In genomic region chr10:21749788-21750187, GRCh38 we compare ENCODE assay signal across 18 cellular contexts.
DNase-seq lines count a peak whose midpoint lies in the region; ATAC-seq, FAIRE-seq and TF ChIP-seq lines count a peak whose summit lies in the region.
"Had no signal": no experiment of that assay in that cellular context is flagged by ENCODE, and none has a peak within 500 bp of the region (broad histone marks: within the 10 kb centered on the region; RNA-seq: fewer than 3 reads in every experiment).

No MANE protein-coding gene starts in this region.

- no TSS peak for BruUV-seq in K562 (replicated peaks; lab: Mats Ljungman, UMichigan)

- no peak for DNase-seq in activated CD8-positive, alpha-beta T cell treated with anti-CD3 and anti-CD28 coated beads for 36 hours
- DNase-seq in activated CD8-positive, alpha-beta T cell treated with anti-CD3 and anti-CD28 coated beads, Interleukin-2, amount 10 ng/mL, durations not matched to agents 7 days and 5 days: no peak
- DNase-seq in K562 (ENCODE audit: extremely low read depth in 1 of 4, low spot score in 3 of 4) (no peak), nephron progenitor cell (no peak), Peyer's patch (no peak), RPMI8226 (no peak)
- DNase-seq: 8988T, GDM1, NCI-H1048, NCI-H1436, NCI-H1930, NCI-H226, NCI-H524 treated with DMSO at 0.1 percent for 48 hours had no signal

- peaks cover 5% of the 10 kb centered on the region; the same call in 1 of the 2 replicates for H4K20me1 ChIP-seq in K562 (replicated peaks; ENCODE audit: control insufficient read depth, insufficient read depth, low read length)

- H3K4me2 ChIP-seq in K562 (ENCODE audit: insufficient read depth, low read length): no peak overlapping the region

- no peaks in the 10 kb centered on the region for H3K9me3 Mint-ChIP-seq in activated CD8-positive, alpha-beta T cell treated with anti-CD3 and anti-CD28 coated beads for 36 hours
- no peaks in the 10 kb centered on the region for H3K9me3 Mint-ChIP-seq in activated CD8-positive, alpha-beta T cell treated with anti-CD3 and anti-CD28 coated beads, Interleukin-2, amount 10 ng/mL, durations not matched to agents 7 days and 5 days (ENCODE audit: insufficient read depth)
- H3K9me3 Mint-ChIP-seq in nephron progenitor cell: no peaks in the 10 kb centered on the region

- H3K4me1 Mint-ChIP-seq in activated CD8-positive, alpha-beta T cell treated with anti-CD3 and anti-CD28 coated beads for 36 hours (ENCODE audit: low read depth): peaks cover 15% of the 10 kb centered on the region
- H3K4me1 Mint-ChIP-seq in activated CD8-positive, alpha-beta T cell treated with anti-CD3 and anti-CD28 coated beads, Interleukin-2, amount 10 ng/mL, durations not matched to agents 7 days and 5 days (ENCODE audit: low read depth): peaks cover 25% of the 10 kb centered on the region
- peaks cover 69% of the 10 kb centered on the region for H3K4me1 Mint-ChIP-seq in nephron progenitor cell

- intact Hi-C loops in activated CD8-positive, alpha-beta T cell treated with anti-CD3 and anti-CD28 coated beads for 36 hours (cut with micrococcal nuclease): loop anchor here (10.0 kb wide), 1 partner anchor 205 kb away; no protein-coding TSS in a partner anchor
- intact Hi-C loops in K562 (cut with micrococcal nuclease): no loop called here

- H3K27me3 ChIP-seq in HUES6 (ENCODE audit: control insufficient read depth, insufficient read depth, low read length) (no peaks in the 10 kb centered on the region), K562 (ENCODE audit: control insufficient read depth in 2 of 2, insufficient read depth in 2 of 2, low read length in 2 of 2) (no peaks in the 10 kb centered on the region), Peyer's patch (no peaks in the 10 kb centered on the region)
- H3K27me3 ChIP-seq: SJSA1 had no signal

- POLR2A ChIA-PET in activated CD8-positive, alpha-beta T cell treated with anti-CD3 and anti-CD28 coated beads for 36 hours (lab: Charles Lee): no interaction called here
- POLR2A ChIA-PET in activated CD8-positive, alpha-beta T cell treated with anti-CD3 and anti-CD28 coated beads, Interleukin-2, amount 10 ng/mL, durations not matched to agents 7 days and 5 days (lab: Charles Lee): no interaction called here
- POLR2A ChIA-PET in K562 (lab: Yijun Ruan, JAX): no interaction called here

- peak overlapping the region; percentile 21; the same call in 1 of the 2 replicates for H3K4me3 ChIP-seq in HUES6 (ENCODE audit: low read depth, low read length)
- no peak overlapping the region for H3K4me3 ChIP-seq in K562
- H3K4me3 ChIP-seq in Peyer's patch: no peak overlapping the region
- H3K4me3 ChIP-seq: GM23248, SJSA1 had no signal

- TF ChIP-seq RAD21 in K562 (CRISPR knock-in tag; conservative IDR thresholded peaks at IDR 0.05 in 1 of 2, IDR thresholded peaks at IDR 0.05 in 1 of 2): no peak

- no peak for TF ChIP-seq CTCF in activated CD8-positive, alpha-beta T cell treated with anti-CD3 and anti-CD28 coated beads for 36 hours (IDR thresholded peaks at IDR 0.05)
- no peak for TF ChIP-seq CTCF in K562 (IDR thresholded peaks at IDR 0.05 in 2 of 3, conservative IDR thresholded peaks at IDR 0.05 in 1 of 3; ENCODE audit: insufficient read depth in 2 of 3, low read depth in 1 of 3, low read length in 3 of 3)
- TF ChIP-seq CTCF in nephron progenitor cell (IDR thresholded peaks at IDR 0.05): no peak
- TF ChIP-seq CTCF in Peyer's patch (IDR thresholded peaks at IDR 0.05): no peak

- peak; percentile 8 for ATAC-seq in activated CD8-positive, alpha-beta T cell treated with anti-CD3 and anti-CD28 coated beads for 36 hours
- ATAC-seq in activated CD8-positive, alpha-beta T cell treated with anti-CD3 and anti-CD28 coated beads, Interleukin-2, amount 10 ng/mL, durations not matched to agents 7 days and 5 days: no peak
- no peak for ATAC-seq in K562
- no peak for ATAC-seq in GM21737 (IDR thresholded peaks at IDR 0.05; ENCODE audit: unreplicated experiment)

- WGBS in K562 (ENCODE audit: insufficient coverage, low coverage, missing lambda C conversion rate): 57% methylated on average over 3 of the region's 3 CpGs

- in situ Hi-C loops in K562 (cut with MboI): no loop called here

- H3K9me1 ChIP-seq in K562 (ENCODE audit: control insufficient read depth, insufficient read depth, low read length): no peaks in the 10 kb centered on the region

- H3K36me3 ChIP-seq in HUES6 (ENCODE audit: control insufficient read depth, insufficient read depth, low read length): peaks cover 5% of the 10 kb centered on the region
- H3K36me3 ChIP-seq in K562 (ENCODE audit: control insufficient read depth, insufficient read depth, low read length): peaks cover 8% of the 10 kb centered on the region; the same call in 2 of the 3 replicates
- H3K36me3 ChIP-seq in Peyer's patch: peaks cover 0 to 5% (median 0%) of the 10 kb centered on the region in 3 donors

- no peaks in the 10 kb centered on the region for H3K9me3 ChIP-seq in HUES6 (ENCODE audit: control insufficient read depth, insufficient read depth, low read depth, low read length)
- no peaks in the 10 kb centered on the region for H3K9me3 ChIP-seq in K562 (replicated peaks; ENCODE audit: control insufficient read depth, insufficient read depth, low read depth, low read length)
- no peaks in the 10 kb centered on the region for H3K9me3 ChIP-seq in Peyer's patch
- H3K9me3 ChIP-seq: SJSA1 had no signal

- no peak for TF ChIP-seq POLR2A in K562 (conservative IDR thresholded peaks at IDR 0.05)
- TF ChIP-seq POLR2A in Peyer's patch (IDR thresholded peaks at IDR 0.05): no peak

- no peaks in the 10 kb centered on the region for H3K79me2 ChIP-seq in K562 (ENCODE audit: control insufficient read depth, insufficient read depth, low read length)

- H3K27ac Mint-ChIP-seq in activated CD8-positive, alpha-beta T cell treated with anti-CD3 and anti-CD28 coated beads for 36 hours: no peak overlapping the region
- no peak overlapping the region for H3K27ac Mint-ChIP-seq in activated CD8-positive, alpha-beta T cell treated with anti-CD3 and anti-CD28 coated beads, Interleukin-2, amount 10 ng/mL, durations not matched to agents 7 days and 5 days
- H3K27ac Mint-ChIP-seq in nephron progenitor cell: peak overlapping the region; percentile 45

- H3K27me3 Mint-ChIP-seq in activated CD8-positive, alpha-beta T cell treated with anti-CD3 and anti-CD28 coated beads for 36 hours: no peaks in the 10 kb centered on the region
- H3K27me3 Mint-ChIP-seq in activated CD8-positive, alpha-beta T cell treated with anti-CD3 and anti-CD28 coated beads, Interleukin-2, amount 10 ng/mL, durations not matched to agents 7 days and 5 days (ENCODE audit: low read depth): no peaks in the 10 kb centered on the region
- peaks cover 4% of the 10 kb centered on the region for H3K27me3 Mint-ChIP-seq in nephron progenitor cell (ENCODE audit: low read depth, poor library complexity)

- TF ChIP-seq EP300 in K562 (IDR thresholded peaks at IDR 0.05; ENCODE audit: low read length): no peak

- H2AFZ ChIP-seq in K562 (ENCODE audit: low read depth, low read length): no peak overlapping the region
- H2AFZ ChIP-seq: GM23248 had no signal

- no peak overlapping the region for H3K4me3 Mint-ChIP-seq in activated CD8-positive, alpha-beta T cell treated with anti-CD3 and anti-CD28 coated beads for 36 hours
- H3K4me3 Mint-ChIP-seq in activated CD8-positive, alpha-beta T cell treated with anti-CD3 and anti-CD28 coated beads, Interleukin-2, amount 10 ng/mL, durations not matched to agents 7 days and 5 days: no peak overlapping the region
- H3K4me3 Mint-ChIP-seq in nephron progenitor cell: no peak overlapping the region
- H3K4me3 Mint-ChIP-seq: CD14-positive monocyte had no signal

- peak overlapping the region; percentile 75 for H3K9ac ChIP-seq in HUES6 (ENCODE audit: low read length)
- H3K9ac ChIP-seq in K562 (ENCODE audit: insufficient read depth in 1 of 2, low read depth in 2 of 2, low read length in 2 of 2): no peak overlapping the region
- H3K9ac ChIP-seq: GM23248 had no signal

- FAIRE-seq in K562 (lab: Jason Lieb, UNC): peak; percentile 61

- H3K36me3 Mint-ChIP-seq in activated CD8-positive, alpha-beta T cell treated with anti-CD3 and anti-CD28 coated beads for 36 hours (ENCODE audit: low read depth): peaks cover 8% of the 10 kb centered on the region
- H3K36me3 Mint-ChIP-seq in activated CD8-positive, alpha-beta T cell treated with anti-CD3 and anti-CD28 coated beads, Interleukin-2, amount 10 ng/mL, durations not matched to agents 7 days and 5 days (ENCODE audit: low read depth): peaks cover 13% of the 10 kb centered on the region
- H3K36me3 Mint-ChIP-seq in nephron progenitor cell (ENCODE audit: low read depth): peaks cover 13% of the 10 kb centered on the region

- CTCF ChIA-PET in activated CD8-positive, alpha-beta T cell treated with anti-CD3 and anti-CD28 coated beads for 36 hours (lab: Charles Lee): no interaction called here
- CTCF ChIA-PET in activated CD8-positive, alpha-beta T cell treated with anti-CD3 and anti-CD28 coated beads, Interleukin-2, amount 10 ng/mL, durations not matched to agents 7 days and 5 days (lab: Charles Lee): no interaction called here
- CTCF ChIA-PET in K562 (lab: Yijun Ruan, JAX; ENCODE audit: low intra/inter-chr PET ratio): no interaction called here

- H3K27ac ChIP-seq in HUES6 (ENCODE audit: low read depth, low read length) (peak overlapping the region; percentile 80), K562 (ENCODE audit: extremely low read depth, low read depth, low read length) (no peak overlapping the region), Peyer's patch (no peak overlapping the region)
- H3K27ac ChIP-seq: GM23248, SJSA1 had no signal

- H3K4me1 ChIP-seq in HUES6 (ENCODE audit: control insufficient read depth, insufficient read depth, low read length): peaks cover 55% of the 10 kb centered on the region
- peaks cover 6 to 29% of the 10 kb centered on the region in 2 experiments; a peak in 4 of 5 replicates for H3K4me1 ChIP-seq in K562 (replicated peaks in 1 of 2; ENCODE audit: control insufficient read depth in 2 of 2, insufficient read depth in 2 of 2, low read length in 2 of 2)
- H3K4me1 ChIP-seq in Peyer's patch: peaks cover 0 to 3% (median 0%) of the 10 kb centered on the region in 4 donors
- H3K4me1 ChIP-seq: SJSA1 had no signal

TF ChIP-seq in K562, 482 proteins besides CTCF, POLR2A, EP300 and RAD21:
- TF ChIP-seq ATF4 (CRISPR knock-in tag; IDR thresholded peaks at IDR 0.05): no peak
- TF ChIP-seq BRCA1 (IDR thresholded peaks at IDR 0.05): no peak
- TF ChIP-seq BRCA1 (CRISPR knock-in tag; IDR thresholded peaks at IDR 0.05): no peak
- no peak for TF ChIP-seq ZNF140 (CRISPR knock-in tag; IDR thresholded peaks at IDR 0.05)
